Comparison of ENCODE assay signal across 8 cellular contexts in the genomic region with DNA sequence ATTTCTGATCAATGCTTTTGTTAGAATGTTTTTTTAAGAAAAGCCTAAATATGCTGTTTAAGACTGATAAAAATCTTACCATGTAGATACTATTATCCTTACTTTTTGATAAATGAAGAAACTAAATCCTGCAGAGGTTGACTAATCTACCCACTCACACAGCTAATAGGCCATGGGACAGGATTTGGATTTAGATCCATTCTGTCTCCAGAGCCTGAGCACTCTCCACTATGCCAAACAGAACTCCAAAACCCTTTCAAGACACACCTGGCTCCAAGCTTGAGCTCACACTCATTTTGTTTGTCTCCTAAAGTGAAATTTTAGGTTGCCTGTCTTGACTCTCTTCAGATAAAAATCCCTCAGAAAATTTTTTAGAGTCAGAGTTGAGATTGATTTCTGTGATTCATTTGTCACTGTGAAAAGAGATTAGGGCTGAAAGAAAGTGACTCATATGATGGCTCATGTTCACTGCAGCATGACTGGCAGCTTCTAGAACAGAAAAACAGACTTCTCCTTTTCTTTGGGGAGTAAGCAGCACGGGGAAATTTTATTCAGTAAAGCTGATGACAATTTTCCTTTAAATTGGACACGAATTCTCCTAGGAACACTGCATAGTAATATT.
DNase-seq lines count a peak whose midpoint lies in the region; ATAC-seq and TF ChIP-seq lines count a peak whose summit lies in the region.

No MANE protein-coding gene starts in this region.

- peaks cover 5% of the 10 kb centered on the region for H3K27me3 Mint-ChIP-seq in chondrocyte (ENCODE audit: low read depth)

- TF ChIP-seq RAD21 in Ishikawa (IDR thresholded peaks at IDR 0.05; ENCODE audit: low read depth), result no peak

- no peaks in the 10 kb centered on the region for H3K36me3 Mint-ChIP-seq in chondrocyte (ENCODE audit: low read depth)

- H3K4me1 Mint-ChIP-seq in chondrocyte (ENCODE audit: low read depth), result peaks cover 19% of the 10 kb centered on the region

- no peak overlapping the region for H3K4me3 ChIP-seq in GM12865 (ENCODE audit: low read depth, low read length)

- H3K27ac Mint-ChIP-seq in chondrocyte (ENCODE audit: unreplicated experiment), result peak overlapping the region; percentile 64

- H3K9me3 Mint-ChIP-seq in chondrocyte (ENCODE audit: low read depth), result no peaks in the 10 kb centered on the region

- TF ChIP-seq CTCF in GM12865 (IDR thresholded peaks at IDR 0.05; ENCODE audit: insufficient read depth, low read depth, low read length, missing control alignments) (no peak), chondrocyte (IDR thresholded peaks at IDR 0.05) (no peak)

- TF ChIP-seq EP300 in Ishikawa (IDR thresholded peaks at IDR 0.05; ENCODE audit: borderline replicate concordance), result no peak

- peak; percentile 86 for ATAC-seq in GM21737 (IDR thresholded peaks at IDR 0.05; ENCODE audit: unreplicated experiment)
- no peak for ATAC-seq in GM19324 (IDR thresholded peaks at IDR 0.05; ENCODE audit: low FRiP score, unreplicated experiment)

- no peak overlapping the region for H3K4me3 Mint-ChIP-seq in chondrocyte (ENCODE audit: unreplicated experiment)

- peak; percentile 26 for DNase-seq in GM12865 (ENCODE audit: low read depth)
- DNase-seq in chondrocyte (ENCODE audit: low spot score), result no peak
- peak; percentile 52 for DNase-seq in superior temporal gyrus (ENCODE audit: extremely low spot score)
- DNase-seq in HuH-7 (ENCODE audit: low spot score), result no peak
- DNase-seq in retina, result no peak

TF ChIP-seq in Ishikawa, 13 proteins besides CTCF, POLR2A, EP300 and RAD21:
- TF ChIP-seq TEAD4 (IDR thresholded peaks at IDR 0.05), result no peak
- TF ChIP-seq, protein P1, sequence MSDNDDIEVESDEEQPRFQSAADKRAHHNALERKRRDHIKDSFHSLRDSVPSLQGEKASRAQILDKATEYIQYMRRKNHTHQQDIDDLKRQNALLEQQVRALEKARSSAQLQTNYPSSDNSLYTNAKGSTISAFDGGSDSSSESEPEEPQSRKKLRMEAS (IDR thresholded peaks at IDR 0.05), result peak; percentile 15; the same call in 1 of the 2 replicates

Comparison
In these comparisons a context has a peak if more than half of its experiments do, and no peak if none do; other contexts are left out.
1. DNase-seq: peak in GM12865 (single experiment) and superior temporal gyrus (single experiment); none in chondrocyte (single experiment), HuH-7 (single experiment) and retina (single experiment).